ENCODE assay signal across 8 cellular contexts in the genomic region with DNA sequence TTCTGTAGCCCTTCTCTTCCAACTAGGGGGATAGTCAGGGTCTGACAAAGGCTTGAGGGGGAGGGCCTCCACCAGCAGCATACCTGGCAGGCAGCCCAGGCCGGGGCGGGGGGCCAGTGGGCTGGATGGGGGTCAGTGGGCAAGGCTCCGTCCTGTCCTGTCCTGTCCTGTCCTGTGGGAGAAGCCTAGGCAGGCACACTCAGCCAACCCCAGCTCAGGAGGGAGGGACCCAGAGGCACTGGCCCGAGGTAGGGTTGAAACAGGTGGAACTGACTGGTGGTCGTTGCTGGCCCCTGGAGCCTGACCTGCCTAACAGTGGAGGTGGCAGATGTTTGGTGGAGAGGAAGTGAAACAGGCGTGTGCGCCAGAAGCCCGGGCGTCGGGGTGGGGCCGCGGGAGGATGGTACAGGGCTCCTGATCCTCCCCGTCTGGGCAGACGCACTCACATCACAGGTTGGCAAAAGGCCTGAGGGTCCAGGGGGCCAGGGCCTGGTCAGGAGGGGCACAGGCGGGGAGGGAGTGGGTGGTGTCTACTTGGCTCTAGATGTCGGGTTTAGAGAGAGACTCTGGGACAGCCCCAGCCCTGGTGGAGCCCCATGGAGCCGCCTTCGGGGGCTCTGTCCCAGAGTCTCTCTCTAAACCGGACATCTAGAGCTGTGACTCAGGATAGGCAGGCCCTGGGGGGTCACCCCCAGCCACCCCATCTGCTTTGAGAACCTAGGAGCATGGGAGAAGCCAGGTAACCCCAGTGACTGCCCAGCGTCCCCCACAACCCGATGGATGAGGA. TPM values are rescaled to one million over a fixed set of nuclear protein-coding genes. Genes with fewer than 3 reads are reported as not detected.
A peak's percentile ranks its signal among the peaks of the same experiment; 100 is the strongest.
DNase-seq lines count a peak whose midpoint lies in the region; ATAC-seq and TF ChIP-seq lines count a peak whose summit lies in the region.

No MANE protein-coding gene starts in this region.

- H3K27me3 Mint-ChIP-seq in CD4-positive, alpha-beta memory T cell = no peaks in the 10 kb centered on the region
- H3K27me3 Mint-ChIP-seq in activated naive CD8-positive, alpha-beta T cell treated with anti-CD3 and anti-CD28 coated beads, Interleukin-2, amount 10 ng/mL, durations not matched to agents 7 days and 5 days = no peaks in the 10 kb centered on the region
- no peaks in the 10 kb centered on the region for H3K27me3 Mint-ChIP-seq in stimulated activated naive B cell treated with anti-CD40 and anti-IgM and Interleukin-4, amounts not matched to agents 10 μg/mL and 1 μg/mL and 100 μg/mL, for 72 hours

- CTCF ChIA-PET in CD4-positive, alpha-beta memory T cell (lab: Charles Lee; ENCODE audit: partially characterized antibody) = no interaction called here

- ATAC-seq in GM19328 (IDR thresholded peaks at IDR 0.05; ENCODE audit: unreplicated experiment) (peak; percentile 53), HG03520 (IDR thresholded peaks at IDR 0.05; ENCODE audit: unreplicated experiment) (peak; percentile 40)
- ATAC-seq in activated naive CD8-positive, alpha-beta T cell treated with anti-CD3 and anti-CD28 coated beads, Interleukin-2, amount 10 ng/mL, durations not matched to agents 7 days and 5 days (ENCODE audit: low read depth) = peak; percentile 48
- peak; percentile 78 to 82 for ATAC-seq in stimulated activated naive B cell treated with anti-CD40 and anti-IgM and Interleukin-4, amounts not matched to agents 10 μg/mL and 1 μg/mL and 100 μg/mL, for 72 hours (replicated peaks)

- H3K4me3 ChIP-seq in CD4-positive, alpha-beta memory T cell (ENCODE audit: low read length in 2 of 2) = no peak overlapping the region
- H3K4me3 ChIP-seq in vagina = no peak overlapping the region

- H3K4me3 Mint-ChIP-seq in CD4-positive, alpha-beta memory T cell = peak overlapping the region in 7 of 8 donors; percentile 7 to 76 (median 61)
- H3K4me3 Mint-ChIP-seq in activated naive CD8-positive, alpha-beta T cell treated with anti-CD3 and anti-CD28 coated beads, Interleukin-2, amount 10 ng/mL, durations not matched to agents 7 days and 5 days = peak overlapping the region; percentile 61
- peak overlapping the region; percentile 83 to 86 for H3K4me3 Mint-ChIP-seq in stimulated activated naive B cell treated with anti-CD40 and anti-IgM and Interleukin-4, amounts not matched to agents 10 μg/mL and 1 μg/mL and 100 μg/mL, for 72 hours

- H3K27ac Mint-ChIP-seq in CD4-positive, alpha-beta memory T cell = peak overlapping the region; percentile 54 to 80 (median 61)
- H3K27ac Mint-ChIP-seq in activated naive CD8-positive, alpha-beta T cell treated with anti-CD3 and anti-CD28 coated beads, Interleukin-2, amount 10 ng/mL, durations not matched to agents 7 days and 5 days = peak overlapping the region; percentile 79
- H3K27ac Mint-ChIP-seq in stimulated activated naive B cell treated with anti-CD40 and anti-IgM and Interleukin-4, amounts not matched to agents 10 μg/mL and 1 μg/mL and 100 μg/mL, for 72 hours = peak overlapping the region; percentile 99

- H3K36me3 ChIP-seq in CD4-positive, alpha-beta memory T cell (ENCODE audit: insufficient read depth, low read length) = no peaks in the 10 kb centered on the region
- no peaks in the 10 kb centered on the region for H3K36me3 ChIP-seq in vagina

- no peak for DNase-seq in CD4-positive, alpha-beta memory T cell
- DNase-seq in activated naive CD8-positive, alpha-beta T cell treated with anti-CD3 and anti-CD28 coated beads, Interleukin-2, amount 10 ng/mL, durations not matched to agents 7 days and 5 days = peak; percentile 58
- peak; percentile 91 for DNase-seq in stimulated activated naive B cell treated with anti-CD40 and anti-IgM and Interleukin-4, amounts not matched to agents 10 μg/mL and 1 μg/mL and 100 μg/mL, for 72 hours
- DNase-seq in NCI-H1694 treated with DMSO at 0.1 percent for 48 hours (lab: John Stamatoyannopoulos, UW) (no peak), vagina (ENCODE audit: extremely low spot score in 2 of 2) (no peak), EL (no peak)

- H3K4me1 Mint-ChIP-seq in CD4-positive, alpha-beta memory T cell = peaks cover 11 to 28% (median 19%) of the 10 kb centered on the region in 4 donors
- peaks cover 26% of the 10 kb centered on the region for H3K4me1 Mint-ChIP-seq in activated naive CD8-positive, alpha-beta T cell treated with anti-CD3 and anti-CD28 coated beads, Interleukin-2, amount 10 ng/mL, durations not matched to agents 7 days and 5 days
- H3K4me1 Mint-ChIP-seq in stimulated activated naive B cell treated with anti-CD40 and anti-IgM and Interleukin-4, amounts not matched to agents 10 μg/mL and 1 μg/mL and 100 μg/mL, for 72 hours = peaks cover 69 to 97% of the 10 kb centered on the region in 2 donors

- H3K9me3 Mint-ChIP-seq in CD4-positive, alpha-beta memory T cell = no peaks in the 10 kb centered on the region
- H3K9me3 Mint-ChIP-seq in activated naive CD8-positive, alpha-beta T cell treated with anti-CD3 and anti-CD28 coated beads, Interleukin-2, amount 10 ng/mL, durations not matched to agents 7 days and 5 days = no peaks in the 10 kb centered on the region
- no peaks in the 10 kb centered on the region for H3K9me3 Mint-ChIP-seq in stimulated activated naive B cell treated with anti-CD40 and anti-IgM and Interleukin-4, amounts not matched to agents 10 μg/mL and 1 μg/mL and 100 μg/mL, for 72 hours

- TF ChIP-seq CTCF in vagina (IDR thresholded peaks at IDR 0.05) = no peak

- POLR2A ChIA-PET in CD4-positive, alpha-beta memory T cell (lab: Charles Lee; ENCODE audit: partially characterized antibody) = interaction anchor here (0.9 kb wide), 1 partner anchor 10 kb away, joined by 3 read pairs; no protein-coding TSS in a partner anchor
- POLR2A ChIA-PET in activated naive CD8-positive, alpha-beta T cell treated with anti-CD3 and anti-CD28 coated beads, Interleukin-2, amount 10 ng/mL, durations not matched to agents 7 days and 5 days (lab: Charles Lee) = interaction anchor here (0.6 kb wide), 1 partner anchor 26 kb away, joined by 3 read pairs; no protein-coding TSS in a partner anchor

- intact Hi-C loops in CD4-positive, alpha-beta memory T cell (cut with micrococcal nuclease) = no loop called here
- intact Hi-C loops in vagina (cut with DNase I) = no loop called here

- no peak for TF ChIP-seq POLR2A in vagina (IDR thresholded peaks at IDR 0.05)

- H3K4me1 ChIP-seq in CD4-positive, alpha-beta memory T cell (ENCODE audit: insufficient read depth, low read length) = peaks cover 29% of the 10 kb centered on the region
- peaks cover 49% of the 10 kb centered on the region for H3K4me1 ChIP-seq in vagina

- no peaks in the 10 kb centered on the region for H3K36me3 Mint-ChIP-seq in CD4-positive, alpha-beta memory T cell
- no peaks in the 10 kb centered on the region for H3K36me3 Mint-ChIP-seq in activated naive CD8-positive, alpha-beta T cell treated with anti-CD3 and anti-CD28 coated beads, Interleukin-2, amount 10 ng/mL, durations not matched to agents 7 days and 5 days
- peaks cover 7 to 8% of the 10 kb centered on the region in 2 donors for H3K36me3 Mint-ChIP-seq in stimulated activated naive B cell treated with anti-CD40 and anti-IgM and Interleukin-4, amounts not matched to agents 10 μg/mL and 1 μg/mL and 100 μg/mL, for 72 hours

- H3K9me3 ChIP-seq in CD4-positive, alpha-beta memory T cell (ENCODE audit: control insufficient read depth in 1 of 2, low read length in 2 of 2) = no peaks in the 10 kb centered on the region
- no peaks in the 10 kb centered on the region for H3K9me3 ChIP-seq in vagina

- no peak overlapping the region for H3K27ac ChIP-seq in CD4-positive, alpha-beta memory T cell (ENCODE audit: low read depth, low read length)
- H3K27ac ChIP-seq in vagina = no peak overlapping the region

- no peaks in the 10 kb centered on the region for H3K27me3 ChIP-seq in CD4-positive, alpha-beta memory T cell (ENCODE audit: insufficient read depth, low read length)
- H3K27me3 ChIP-seq in vagina = no peaks in the 10 kb centered on the region

RNA-seq across cellular contexts. Expression of gene GRAMD4, which starts 32.5 kb away (rescaled TPM):
- total RNA-seq in CD4-positive, alpha-beta memory T cell = 10 to 100 TPM; 16.1 to 19.6 TPM
- polyA plus RNA-seq in CD4-positive, alpha-beta memory T cell = 1 to 10 TPM in 1 of 2 donors, under 1 TPM in 1; 0.73 to 7.2 TPM
- total RNA-seq in activated naive CD8-positive, alpha-beta T cell treated with anti-CD3 and anti-CD28 coated beads, Interleukin-2, amount 10 ng/mL, durations not matched to agents 7 days and 5 days = 10 to 100 TPM; 20.2 to 23.2 TPM
- total RNA-seq in vagina = 28.7 TPM

RNA-seq across cellular contexts. Expression of gene CELSR1, which starts 50.3 kb away (rescaled TPM):
- 1 to 10 TPM in 1 of 2 experiments, under 1 TPM in 1; 0.94 to 1.1 TPM for total RNA-seq in CD4-positive, alpha-beta memory T cell
- polyA plus RNA-seq in CD4-positive, alpha-beta memory T cell = under 1 TPM; 0.47 to 0.67 TPM
- total RNA-seq in activated naive CD8-positive, alpha-beta T cell treated with anti-CD3 and anti-CD28 coated beads, Interleukin-2, amount 10 ng/mL, durations not matched to agents 7 days and 5 days = under 1 TPM; 0.31 to 0.33 TPM
- total RNA-seq in vagina = 32.9 TPM

Comparison
In these comparisons a context has a peak if more than half of its experiments do, and no peak if none do; other contexts are left out.
1. DNase-seq: peak in activated naive CD8-positive, alpha-beta T cell treated with anti-CD3 and anti-CD28 coated beads, Interleukin-2, amount 10 ng/mL, durations not matched to agents 7 days and 5 days (single experiment) and stimulated activated naive B cell treated with anti-CD40 and anti-IgM and Interleukin-4, amounts not matched to agents 10 μg/mL and 1 μg/mL and 100 μg/mL, for 72 hours (single experiment); none in CD4-positive, alpha-beta memory T cell (0 of 5), NCI-H1694 treated with DMSO at 0.1 percent for 48 hours (single experiment), vagina (0 of 2) and EL (single experiment).
2. RNA of gene CELSR1, which starts 50.3 kb away (total RNA-seq): 32.9 TPM in vagina (single experiment); 0.94 to 1.1 TPM in CD4-positive, alpha-beta memory T cell and 0.31 to 0.33 TPM in activated naive CD8-positive, alpha-beta T cell treated with anti-CD3 and anti-CD28 coated beads, Interleukin-2, amount 10 ng/mL, durations not matched to agents 7 days and 5 days; every median in the first group is over 10 times any median in the second.
3. Peak in every context shown above with its lines, with median percentiles within 50 percentile points of each other: H3K27ac Mint-ChIP-seq, H3K4me3 Mint-ChIP-seq and ATAC-seq.